ENCODE assay signal across 19 cellular contexts in the genomic region with DNA sequence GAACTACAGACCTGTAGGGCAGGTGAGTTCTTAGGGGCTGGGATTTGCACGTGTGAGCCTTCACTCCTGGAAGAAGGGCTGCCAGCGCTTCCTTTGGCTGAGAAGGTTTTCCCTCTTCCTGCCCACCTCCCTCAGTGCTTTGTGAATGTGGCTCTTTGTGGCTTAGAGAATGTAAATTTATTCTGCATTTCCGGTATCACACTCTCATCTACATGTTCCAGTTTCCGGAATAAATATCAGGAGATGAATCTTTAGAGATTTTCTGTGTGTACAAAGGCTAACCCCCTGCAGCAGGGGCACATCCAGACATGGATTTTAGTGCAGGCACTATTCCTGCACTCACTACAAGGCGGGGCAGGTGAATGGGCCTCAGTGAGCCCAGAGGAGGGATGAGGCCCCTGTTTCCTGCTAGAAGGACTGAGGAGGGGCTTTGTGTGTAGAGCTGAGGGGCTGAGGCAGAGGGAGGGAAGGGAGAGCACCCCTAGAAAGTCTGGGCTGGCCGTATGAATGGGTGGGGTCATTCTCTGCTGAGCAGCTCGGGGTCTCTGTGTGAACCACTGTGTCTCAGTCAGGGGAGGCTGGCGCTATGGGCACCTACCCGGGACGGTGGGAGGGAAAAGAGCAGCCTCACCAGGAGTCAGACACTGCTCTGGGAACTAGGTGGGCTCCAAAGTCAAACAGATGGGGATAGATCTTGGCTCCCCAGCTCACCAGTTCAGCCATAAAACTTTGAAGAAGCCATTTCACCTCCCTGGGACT.
"Had no signal": no experiment of that assay in that cellular context is flagged by ENCODE, and none has a peak within 500 bp of the region (broad histone marks: within the 10 kb centered on the region; RNA-seq: fewer than 3 reads in every experiment).

No MANE protein-coding gene starts in this region.

- ATAC-seq: activated T-helper 17 cell treated with anti-CD3 and anti-CD28 coated beads, Interleukin-2, amount 50 U/mL, for 72 hours; heart left ventricle; mucosa of descending colon had no signal

- H3K4me1 ChIP-seq: colonic mucosa, heart left ventricle, tibial nerve had no signal

- H3K27ac Mint-ChIP-seq: activated naive CD8-positive, alpha-beta T cell treated with anti-CD3 and anti-CD28 coated beads, Interleukin-2, amount 10 ng/mL, durations not matched to agents 7 days and 5 days; activated T-helper 17 cell treated with anti-CD3 and anti-CD28 coated beads, Interleukin-2, amount 50 U/mL, for 72 hours; memory B cell; naive B cell; T-helper 1 cell treated with Interleukin-12 subunit alpha and Interleukin-12 subunit beta and Interleukin-4 antibody, amounts not matched to agents 30 μg/mL and 1 μg/mL, for 36 hours had no signal

- H3K27ac ChIP-seq: colonic mucosa, heart left ventricle, neutrophil, tibial nerve had no signal

- H3K4me3 ChIP-seq: colonic mucosa, heart left ventricle, mucosa of descending colon, tibial nerve had no signal

- H3K9me3 ChIP-seq: colonic mucosa, heart left ventricle, mucosa of descending colon, neutrophil, tibial nerve had no signal

- H3K36me3 Mint-ChIP-seq: activated naive CD8-positive, alpha-beta T cell treated with anti-CD3 and anti-CD28 coated beads, Interleukin-2, amount 10 ng/mL, durations not matched to agents 7 days and 5 days; brain; memory B cell; naive B cell had no signal

- H3K27me3 ChIP-seq: colonic mucosa, heart left ventricle, neutrophil, tibial nerve had no signal

- H3K4me1 Mint-ChIP-seq: activated naive CD8-positive, alpha-beta T cell treated with anti-CD3 and anti-CD28 coated beads, Interleukin-2, amount 10 ng/mL, durations not matched to agents 7 days and 5 days; activated T-helper 17 cell treated with anti-CD3 and anti-CD28 coated beads, Interleukin-2, amount 50 U/mL, for 72 hours; memory B cell; naive B cell had no signal

- DNase-seq: activated CD4-positive, alpha-beta T cell treated with anti-CD3 and anti-CD28 coated beads for 1 hour; activated naive CD4-positive, alpha-beta T cell treated with Interleukin-2 at 50 U/mL for 16 hours; activated naive CD8-positive, alpha-beta T cell treated with anti-CD3 and anti-CD28 coated beads, Interleukin-2, amount 10 ng/mL, durations not matched to agents 7 days and 5 days; anterior cingulate cortex; central memory CD4-positive, alpha-beta T cell; colonic mucosa; kidney glomerular epithelial cell; mucosa of descending colon; naive B cell; retina; stimulated activated naive CD4-positive, alpha-beta T cell treated with Interleukin-2 at 50 U/mL for 16 hours; substantia nigra had no signal

- H3K36me3 ChIP-seq: colonic mucosa, heart left ventricle, neutrophil, tibial nerve had no signal

- H3K9me3 Mint-ChIP-seq: activated naive CD8-positive, alpha-beta T cell treated with anti-CD3 and anti-CD28 coated beads, Interleukin-2, amount 10 ng/mL, durations not matched to agents 7 days and 5 days; activated T-helper 17 cell treated with anti-CD3 and anti-CD28 coated beads, Interleukin-2, amount 50 U/mL, for 72 hours; memory B cell; T-helper 1 cell treated with Interleukin-12 subunit alpha and Interleukin-12 subunit beta and Interleukin-4 antibody, amounts not matched to agents 30 μg/mL and 1 μg/mL, for 36 hours had no signal

- H3K4me3 Mint-ChIP-seq: activated naive CD8-positive, alpha-beta T cell treated with anti-CD3 and anti-CD28 coated beads, Interleukin-2, amount 10 ng/mL, durations not matched to agents 7 days and 5 days; activated T-helper 17 cell treated with anti-CD3 and anti-CD28 coated beads, Interleukin-2, amount 50 U/mL, for 72 hours; brain; memory B cell; naive B cell; T-helper 1 cell treated with Interleukin-12 subunit alpha and Interleukin-12 subunit beta and Interleukin-4 antibody, amounts not matched to agents 30 μg/mL and 1 μg/mL, for 36 hours had no signal
